1 cellular context compared by ENCODE assay signal in genomic region chr6:158322400-158322723, GRCh38.
TF ChIP-seq lines count a peak whose summit lies in the region.

No MANE protein-coding gene starts in this region.

TF ChIP-seq in SK-N-SH, 30 proteins besides CTCF, POLR2A, EP300 and RAD21 (continued from another document):
- no peak for TF ChIP-seq GABPA (IDR thresholded peaks at IDR 0.05; ENCODE audit: low read depth)
- TF ChIP-seq SMC3 (IDR thresholded peaks at IDR 0.05; ENCODE audit: low read depth, low read length) = no peak
- TF ChIP-seq RCOR1 (IDR thresholded peaks at IDR 0.05; ENCODE audit: low read length) = no peak
- no peak for TF ChIP-seq PBX3 (IDR thresholded peaks at IDR 0.05)
- TF ChIP-seq SIN3A (IDR thresholded peaks at IDR 0.05; ENCODE audit: borderline replicate concordance, low read depth, low read length) = no peak
- no peak for TF ChIP-seq FOXM1 (IDR thresholded peaks at IDR 0.05; ENCODE audit: low read depth)
- TF ChIP-seq MEF2A (IDR thresholded peaks at IDR 0.05; ENCODE audit: borderline replicate concordance, low read depth) = no peak
- no peak for TF ChIP-seq ELF1 (IDR thresholded peaks at IDR 0.05)
- TF ChIP-seq CHD2 (IDR thresholded peaks at IDR 0.05; ENCODE audit: low read length, partially characterized antibody) = no peak
- no peak for TF ChIP-seq YY1 (IDR thresholded peaks at IDR 0.05; ENCODE audit: low read depth)
- TF ChIP-seq FOSL2 (IDR thresholded peaks at IDR 0.05; ENCODE audit: borderline replicate concordance, low read depth) = no peak
- no peak for TF ChIP-seq TAF1 (IDR thresholded peaks at IDR 0.05; ENCODE audit: borderline replicate concordance, low read depth, low read length)
- no peak for TF ChIP-seq JUND (IDR thresholded peaks at IDR 0.05)
- TF ChIP-seq REST (IDR thresholded peaks at IDR 0.05; ENCODE audit: low read depth, low read length) = no peak
- TF ChIP-seq POLR2AphosphoS5 (IDR thresholded peaks at IDR 0.05; ENCODE audit: low read depth, low read length) = no peak
- TF ChIP-seq TCF12 (IDR thresholded peaks at IDR 0.05) = no peak
- TF ChIP-seq NRF1 (IDR thresholded peaks at IDR 0.05; ENCODE audit: low read depth, low read length) = no peak
- no peak for TF ChIP-seq ZBTB33 (IDR thresholded peaks at IDR 0.05; ENCODE audit: borderline replicate concordance, low read depth)
TF ChIP-seq in SK-N-SH: peak in this region for 0.
